Comparison of ENCODE assay signal across 9 cellular contexts in genomic region chr1:109548321-109549267, GRCh38. TPM values are rescaled to one million over a fixed set of nuclear protein-coding genes. Genes with fewer than 3 reads are reported as not detected.
DNase-seq lines count a peak whose midpoint lies in the region; ATAC-seq, FAIRE-seq and TF ChIP-seq lines count a peak whose summit lies in the region.
"Had no signal": no experiment of that assay in that cellular context is flagged by ENCODE, and none has a peak within 500 bp of the region (broad histone marks: within the 10 kb centered on the region; RNA-seq: fewer than 3 reads in every experiment).

TSS of gene GNAI3 (plus strand) at chr1:109548615. CDS start at chr1:109548721, 106 bp downstream.

- DNase-seq in Ammon's horn (ENCODE audit: low spot score), result peak; percentile 98
- peak; percentile 89 for DNase-seq in NCI-H460 (ENCODE audit: extremely low read depth, low read depth)
- DNase-seq in activated CD4-positive, alpha-beta T cell treated with anti-CD3 and anti-CD28 coated beads for 1 hour, result peak; percentile 93
- DNase-seq in cerebellum (ENCODE audit: low spot score), result peak; percentile 97
- peak; percentile 59 for DNase-seq in keratinocyte (ENCODE audit: low read depth, low spot score)
- DNase-seq in stimulated activated CD4-positive, alpha-beta T cell treated with anti-CD3 and anti-CD28 coated beads, Interleukin-12 subunit alpha, Interleukin-12 subunit beta, amount 100 ng/mL, for 48 hours (ENCODE audit: low read depth in 2 of 3, low spot score in 1 of 3), result peak; percentile 90 to 93 (median 91)

- H2AFZ ChIP-seq in keratinocyte (ENCODE audit: control insufficient read depth, low read length), result peak within 1 kb of the TSS; percentile 95

- H3K4me1 ChIP-seq in keratinocyte (ENCODE audit: control insufficient read depth, extremely low read depth, insufficient read depth, low read length), result peaks cover 14% of the 10 kb centered on the region

- peaks cover 0 to 3% of the 10 kb centered on the region in 2 experiments for H3K36me3 ChIP-seq in keratinocyte (ENCODE audit: control insufficient read depth in 2 of 2, extremely low read depth in 1 of 2, insufficient read depth in 2 of 2, low read length in 2 of 2)

- H3K9ac ChIP-seq in keratinocyte (ENCODE audit: control insufficient read depth, extremely low read depth, insufficient read depth, low read length), result peak within 1 kb of the TSS; percentile 98

- H3K27ac ChIP-seq in keratinocyte (ENCODE audit: control insufficient read depth, insufficient read depth, low read length), result peak within 1 kb of the TSS; percentile 96

- H4K20me1 ChIP-seq in keratinocyte (ENCODE audit: control insufficient read depth, extremely low read depth, insufficient read depth, low read length), result peaks cover 17% of the 10 kb centered on the region

- peak; percentile 89 for ATAC-seq in HG03432 (IDR thresholded peaks at IDR 0.05; ENCODE audit: unreplicated experiment)

- dilution Hi-C loops in keratinocyte (cut with MboI; ENCODE audit: extremely low pct_ligation_motif_present, low sequenced_read_pairs), result no loop called here

- H3K27me3 ChIP-seq in keratinocyte (ENCODE audit: control insufficient read depth, extremely low read depth, insufficient read depth, low read length), result no peaks in the 10 kb centered on the region

- TF ChIP-seq CTCF in keratinocyte (optimal IDR thresholded peaks at IDR 0.05 in 1 of 3, IDR thresholded peaks at IDR 0.05 in 1 of 3, conservative IDR thresholded peaks at IDR 0.05 in 1 of 3; ENCODE audit: extremely low read depth in 1 of 3, insufficient read depth in 2 of 3, low read length in 3 of 3), result no peak

- H3K79me2 ChIP-seq in keratinocyte (ENCODE audit: control insufficient read depth, insufficient read depth, low read length), result peaks cover 68% of the 10 kb centered on the region

- H3K9me1 ChIP-seq in keratinocyte (ENCODE audit: control insufficient read depth, extremely low read depth, insufficient read depth, low read length), result no peaks in the 10 kb centered on the region

- H3K9me3 ChIP-seq in keratinocyte (ENCODE audit: control insufficient read depth, low read depth, low read length), result no peaks in the 10 kb centered on the region

- H3K4me3 ChIP-seq in keratinocyte (ENCODE audit: control insufficient read depth in 2 of 3, extremely low read depth in 1 of 3, insufficient read depth in 2 of 3, low read depth in 1 of 3, low read length in 3 of 3), result peak within 1 kb of the TSS; percentile 83 to 97 (median 88)

- peak; percentile 96 for TF ChIP-seq POLR2A in GM19193 (IDR thresholded peaks at IDR 0.05; ENCODE audit: extremely low read depth, insufficient read depth, insufficient read length)

- no peak for FAIRE-seq in keratinocyte (lab: Jason Lieb, UNC)
- FAIRE-seq: colon had no signal

- H3K4me2 ChIP-seq in keratinocyte (ENCODE audit: control insufficient read depth, extremely low read depth, insufficient read depth, low read depth, low read length), result peak within 1 kb of the TSS; percentile 98

RNA-seq across cellular contexts. Expression of gene GNAI3, which starts in this region (rescaled TPM):
- total RNA-seq in NCI-H460 (2014; rRNA removed; shearing (Covaris generic)), result 7.6 and 8.5 TPM in 2 replicates
- 3.1 and 4.0 TPM in 2 replicates for polyA plus RNA-seq in NCI-H460 (2014; cell fraction: nucleus; rRNA removed)
- 13.2 TPM for total RNA-seq in cerebellum
- 8.3 to 14.1 TPM (median 10.3 TPM) in 3 replicates for polyA plus RNA-seq in keratinocyte
- 12.5 TPM for polyA plus RNA-seq in keratinocyte (2011; ENCODE audit: low read depth)
- polyA plus RNA-seq in keratinocyte (2011; cell fraction: cytosol; rRNA removed), result 7.7 and 13.2 TPM in 2 replicates
- 9.7 and 12.4 TPM in 2 replicates for polyA plus RNA-seq in keratinocyte (2011; cell fraction: nucleus; rRNA removed)
- polyA plus RNA-seq in keratinocyte (2012; ENCODE audit: low replicate concordance), result 9.7 and 10.5 TPM in 2 replicates
- 3.5 to 18.4 TPM (median 11.0 TPM) in 3 replicates for polyA minus RNA-seq in keratinocyte
- 8.8 TPM for polyA minus RNA-seq in keratinocyte (2011; cell fraction: cytosol; rRNA and poly(A)+ RNA removed)
- 11.6 and 20.2 TPM in 2 replicates for polyA minus RNA-seq in keratinocyte (2011; cell fraction: nucleus; rRNA and poly(A)+ RNA removed)

Comparison
In these comparisons a context has a peak if more than half of its experiments do, and no peak if none do; other contexts are left out.
1. Peak in every context shown above with its lines: DNase-seq, ATAC-seq, H3K4me3 ChIP-seq and H3K27ac ChIP-seq.